In genomic region chr1:18929686-18930085, GRCh38 we compare ENCODE assay signal across 13 cellular contexts. TPM values are rescaled to one million over a fixed set of nuclear protein-coding genes. Genes with fewer than 3 reads are reported as not detected.
DNase-seq lines count a peak whose midpoint lies in the region; ATAC-seq lines count a peak whose summit lies in the region.
"Had no signal": no experiment of that assay in that cellular context is flagged by ENCODE, and none has a peak within 500 bp of the region (broad histone marks: within the 10 kb centered on the region; RNA-seq: fewer than 3 reads in every experiment).

No MANE protein-coding gene starts in this region.

- H3K4ac ChIP-seq in trophoblast cell (ENCODE audit: low read depth, low read length) = peak overlapping the region; percentile 10

- no peak overlapping the region for H4K12ac ChIP-seq in trophoblast cell (ENCODE audit: low read depth, low read length)

- no peak overlapping the region for H2BK5ac ChIP-seq in trophoblast cell (ENCODE audit: low read depth, low read length, poor library complexity)

- no peak for ATAC-seq in stimulated activated naive B cell treated with anti-CD40 and anti-IgM and Interleukin-4, amounts not matched to agents 10 μg/mL and 1 μg/mL and 100 μg/mL, for 72 hours (replicated peaks)
- no peak for ATAC-seq in GM21529 (IDR thresholded peaks at IDR 0.05; ENCODE audit: unreplicated experiment)
- no peak for ATAC-seq in HG02763 (IDR thresholded peaks at IDR 0.05; ENCODE audit: unreplicated experiment)
- ATAC-seq: mucosa of descending colon, PC-3 had no signal

- no peak overlapping the region for H2AFZ ChIP-seq in trophoblast cell (ENCODE audit: insufficient read depth, low read length, poor library complexity)

- H2AK5ac ChIP-seq in trophoblast cell (ENCODE audit: low read length) = no peak overlapping the region

- H2BK120ac ChIP-seq in trophoblast cell (ENCODE audit: insufficient read depth, low read length, poor library complexity) = no peak overlapping the region

- H3K79me1 ChIP-seq in trophoblast cell (ENCODE audit: low read length) = peaks cover 14% of the 10 kb centered on the region

- H3K79me2 ChIP-seq in trophoblast cell (ENCODE audit: control insufficient read depth, insufficient read depth, low read length, poor library complexity) = peaks cover 6% of the 10 kb centered on the region

- no peak overlapping the region for H3K23ac ChIP-seq in trophoblast cell (ENCODE audit: low read length)

- H3K4me3 Mint-ChIP-seq in activated naive CD4-positive, alpha-beta T cell treated with anti-CD3 and anti-CD28 coated beads, Interleukin-2, amount 50 U/mL, for 24 hours = no peak overlapping the region
- no peak overlapping the region for H3K4me3 Mint-ChIP-seq in activated naive CD4-positive, alpha-beta T cell treated with anti-CD3 and anti-CD28 coated beads for 36 hours
- H3K4me3 Mint-ChIP-seq in stimulated activated naive B cell treated with anti-CD40 and anti-IgM and Interleukin-4, amounts not matched to agents 10 μg/mL and 1 μg/mL and 100 μg/mL, for 72 hours = no peak overlapping the region

- H4K8ac ChIP-seq in trophoblast cell (ENCODE audit: low read depth, low read length) = no peak overlapping the region

- no peaks in the 10 kb centered on the region for H3K27me3 Mint-ChIP-seq in activated naive CD4-positive, alpha-beta T cell treated with anti-CD3 and anti-CD28 coated beads, Interleukin-2, amount 50 U/mL, for 24 hours
- no peaks in the 10 kb centered on the region for H3K27me3 Mint-ChIP-seq in activated naive CD4-positive, alpha-beta T cell treated with anti-CD3 and anti-CD28 coated beads for 36 hours (ENCODE audit: low read depth)
- no peaks in the 10 kb centered on the region for H3K27me3 Mint-ChIP-seq in stimulated activated naive B cell treated with anti-CD40 and anti-IgM and Interleukin-4, amounts not matched to agents 10 μg/mL and 1 μg/mL and 100 μg/mL, for 72 hours

- H3K36me3 Mint-ChIP-seq in activated naive CD4-positive, alpha-beta T cell treated with anti-CD3 and anti-CD28 coated beads, Interleukin-2, amount 50 U/mL, for 24 hours = peaks cover 2% of the 10 kb centered on the region
- peaks cover 2% of the 10 kb centered on the region for H3K36me3 Mint-ChIP-seq in activated naive CD4-positive, alpha-beta T cell treated with anti-CD3 and anti-CD28 coated beads for 36 hours (ENCODE audit: low read depth)
- H3K36me3 Mint-ChIP-seq in stimulated activated naive B cell treated with anti-CD40 and anti-IgM and Interleukin-4, amounts not matched to agents 10 μg/mL and 1 μg/mL and 100 μg/mL, for 72 hours = peaks cover 2 to 9% of the 10 kb centered on the region in 2 donors

- no peak overlapping the region for H2BK12ac ChIP-seq in trophoblast cell (ENCODE audit: low read length)

- H4K91ac ChIP-seq in trophoblast cell (ENCODE audit: low read depth, low read length) = no peak overlapping the region

- DNase-seq in activated naive CD4-positive, alpha-beta T cell treated with anti-CD3 and anti-CD28 coated beads for 36 hours = no peak
- peak; percentile 81 for DNase-seq in M059J (ENCODE audit: low read depth)
- peak; percentile 41 for DNase-seq in dedifferentiated amniotic fluid mesenchymal stem cell (ENCODE audit: extremely low spot score)
- DNase-seq in trophoblast cell = no peak
- DNase-seq in stimulated activated naive B cell treated with anti-CD40 and anti-IgM and Interleukin-4, amounts not matched to agents 10 μg/mL and 1 μg/mL and 100 μg/mL, for 72 hours = no peak
- DNase-seq: GF-D8; mucosa of descending colon; NCI-H1048; PC-3; stimulated activated naive CD4-positive, alpha-beta T cell had no signal

- WGBS in trophoblast cell (ENCODE audit: extremely low coverage, insufficient coverage, insufficient read length) = no CpG with 5 or more reads among the region's 7 CpGs

- peaks cover 84% of the 10 kb centered on the region for H3K4me1 Mint-ChIP-seq in activated naive CD4-positive, alpha-beta T cell treated with anti-CD3 and anti-CD28 coated beads, Interleukin-2, amount 50 U/mL, for 24 hours
- peaks cover 79% of the 10 kb centered on the region for H3K4me1 Mint-ChIP-seq in activated naive CD4-positive, alpha-beta T cell treated with anti-CD3 and anti-CD28 coated beads for 36 hours (ENCODE audit: low read depth)
- peaks cover 61 to 74% of the 10 kb centered on the region in 2 donors for H3K4me1 Mint-ChIP-seq in stimulated activated naive B cell treated with anti-CD40 and anti-IgM and Interleukin-4, amounts not matched to agents 10 μg/mL and 1 μg/mL and 100 μg/mL, for 72 hours

- H3K4me3 ChIP-seq in trophoblast cell (ENCODE audit: low read depth, low read length) = no peak overlapping the region
- H3K4me3 ChIP-seq: mucosa of descending colon had no signal

- H3K27ac Mint-ChIP-seq in activated naive CD4-positive, alpha-beta T cell treated with anti-CD3 and anti-CD28 coated beads, Interleukin-2, amount 50 U/mL, for 24 hours = peak overlapping the region; percentile 65
- H3K27ac Mint-ChIP-seq in activated naive CD4-positive, alpha-beta T cell treated with anti-CD3 and anti-CD28 coated beads for 36 hours = no peak overlapping the region
- H3K27ac Mint-ChIP-seq in stimulated activated naive B cell treated with anti-CD40 and anti-IgM and Interleukin-4, amounts not matched to agents 10 μg/mL and 1 μg/mL and 100 μg/mL, for 72 hours = no peak overlapping the region

- no peak overlapping the region for H3K14ac ChIP-seq in trophoblast cell (ENCODE audit: low read length)

- no peaks in the 10 kb centered on the region for H3K9me3 Mint-ChIP-seq in activated naive CD4-positive, alpha-beta T cell treated with anti-CD3 and anti-CD28 coated beads, Interleukin-2, amount 50 U/mL, for 24 hours
- H3K9me3 Mint-ChIP-seq in activated naive CD4-positive, alpha-beta T cell treated with anti-CD3 and anti-CD28 coated beads for 36 hours = peaks cover 2% of the 10 kb centered on the region
- H3K9me3 Mint-ChIP-seq in stimulated activated naive B cell treated with anti-CD40 and anti-IgM and Interleukin-4, amounts not matched to agents 10 μg/mL and 1 μg/mL and 100 μg/mL, for 72 hours = peaks cover 4% of the 10 kb centered on the region in 2 donors

- no peak overlapping the region for H3K4me2 ChIP-seq in trophoblast cell (ENCODE audit: low read length)

- H3K27me3 ChIP-seq in trophoblast cell (ENCODE audit: insufficient read depth, low read length) = no peaks in the 10 kb centered on the region

- peaks cover 17 to 37% of the 10 kb centered on the region in 2 experiments for H3K4me1 ChIP-seq in trophoblast cell (ENCODE audit: control insufficient read depth in 1 of 2, insufficient read depth in 2 of 2, low read length in 2 of 2)

- no peak overlapping the region for H3K9ac ChIP-seq in trophoblast cell (ENCODE audit: low read length)

- H3K27ac ChIP-seq in trophoblast cell (ENCODE audit: low read depth, low read length) = no peak overlapping the region

- peak overlapping the region; percentile 25 for H3K18ac ChIP-seq in trophoblast cell (ENCODE audit: low read length)

- H3K36me3 ChIP-seq in trophoblast cell (ENCODE audit: control insufficient read depth in 1 of 2, insufficient read depth in 2 of 2, low read length in 2 of 2) = no peaks in the 10 kb centered on the region

- H3K9me3 ChIP-seq in trophoblast cell (ENCODE audit: insufficient read depth, low read depth, low read length) = peaks cover 4% of the 10 kb centered on the region
- H3K9me3 ChIP-seq: mucosa of descending colon had no signal

- CTCF ChIA-PET in activated naive CD4-positive, alpha-beta T cell treated with anti-CD3 and anti-CD28 coated beads for 36 hours (lab: Charles Lee) = interaction anchor here (1.0 to 2.3 kb wide), 2 partner anchors 16 to 25 kb away, joined by 4 to 6 read pairs; no protein-coding TSS in a partner anchor

- intact Hi-C loops in activated naive CD4-positive, alpha-beta T cell treated with anti-CD3 and anti-CD28 coated beads for 36 hours (cut with micrococcal nuclease) = no loop called here

RNA-seq across cellular contexts. Expression of gene IFFO2, which starts 26.8 kb away (rescaled TPM):
- 10 to 100 TPM; 24.9 to 27.0 TPM for total RNA-seq in activated naive CD4-positive, alpha-beta T cell treated with anti-CD3 and anti-CD28 coated beads for 36 hours
- total RNA-seq in M059J (2014; rRNA removed; shearing (Covaris generic)) = 6.7 and 13.2 TPM in 2 replicates
- 18.2 and 19.5 TPM in 2 replicates for polyA plus RNA-seq in trophoblast cell (2013)

RNA-seq across cellular contexts. Expression of gene ALDH4A1, which starts 27.3 kb away (rescaled TPM):
- 10 to 100 TPM; 11.6 to 12.5 TPM for total RNA-seq in activated naive CD4-positive, alpha-beta T cell treated with anti-CD3 and anti-CD28 coated beads for 36 hours
- total RNA-seq in M059J (2014; rRNA removed; shearing (Covaris generic)) = 5.8 and 14.8 TPM in 2 replicates
- polyA plus RNA-seq in trophoblast cell (2013) = 34.2 and 35.7 TPM in 2 replicates

Comparison
In these comparisons a context has a peak if more than half of its experiments do, and no peak if none do; other contexts are left out.
1. DNase-seq: peak in M059J (single experiment) and dedifferentiated amniotic fluid mesenchymal stem cell (single experiment); none in activated naive CD4-positive, alpha-beta T cell treated with anti-CD3 and anti-CD28 coated beads for 36 hours (single experiment), trophoblast cell (0 of 2) and stimulated activated naive B cell treated with anti-CD40 and anti-IgM and Interleukin-4, amounts not matched to agents 10 μg/mL and 1 μg/mL and 100 μg/mL, for 72 hours (single experiment).